In the genomic region with DNA sequence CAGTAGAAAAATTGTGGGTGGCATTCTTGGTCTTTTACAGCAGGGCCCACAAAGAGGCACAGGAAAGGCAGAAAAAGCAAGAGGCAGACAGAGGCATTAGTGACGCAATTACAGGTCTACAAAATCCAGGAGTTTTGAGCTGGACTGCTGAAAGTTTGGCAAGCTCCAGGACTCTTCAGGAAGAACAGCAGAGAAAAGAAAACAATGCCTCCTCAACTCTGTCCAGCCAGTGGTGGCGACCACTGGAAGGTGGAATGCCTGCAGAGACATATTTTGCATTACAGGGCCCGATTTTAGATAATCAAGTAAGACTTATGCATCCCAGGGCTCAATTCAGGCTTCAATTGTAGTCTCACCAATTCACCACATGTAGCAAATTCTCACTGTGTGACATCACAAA, we compare ENCODE assay signal across 12 cellular contexts. TPM values are rescaled to one million over a fixed set of nuclear protein-coding genes. Genes with fewer than 3 reads are reported as not detected.
"Had no signal": no experiment of that assay in that cellular context is flagged by ENCODE, and none has a peak within 500 bp of the region (broad histone marks: within the 10 kb centered on the region; RNA-seq: fewer than 3 reads in every experiment).

No MANE protein-coding gene starts in this region.

RNA-seq across cellular contexts. Expression of a gene that starts 23.5 kb away (rescaled TPM):
- total RNA-seq: OCI-LY7, PC-3, PC-9, Peyer's patch, Right ventricle myocardium inferior, Right ventricle myocardium superior, RPMI7951, SJCRH30, SJSA1, SK-MEL-5, T-cell had no signal
- polyA plus RNA-seq: SK-N-SH had no signal
